In genomic region chr9:113879318-113879717, GRCh38 we compare ENCODE assay signal across 1 cellular context.
TF ChIP-seq lines count a peak whose summit lies in the region.

No MANE protein-coding gene starts in this region.

TF ChIP-seq in K562, 482 proteins besides CTCF, POLR2A, EP300 and RAD21 (continued from another document and continues in another):
- peak; percentile 63 for TF ChIP-seq ZBTB40 (IDR thresholded peaks at IDR 0.05)
- TF ChIP-seq ZBTB40 (CRISPR knock-in tag; IDR thresholded peaks at IDR 0.05): no peak
- TF ChIP-seq NFXL1 (CRISPR knock-in tag; IDR thresholded peaks at IDR 0.05): no peak
- TF ChIP-seq SNIP1 (IDR thresholded peaks at IDR 0.05; ENCODE audit: low read depth): no peak
- TF ChIP-seq ARID4B (CRISPR knock-in tag; IDR thresholded peaks at IDR 0.05): no peak
- no peak for TF ChIP-seq NR2C2 (CRISPR knock-in tag; IDR thresholded peaks at IDR 0.05)
- peak; percentile 81 for TF ChIP-seq NR2C2 (tag; IDR thresholded peaks at IDR 0.05)
- no peak for TF ChIP-seq MLX (CRISPR knock-in tag; conservative IDR thresholded peaks at IDR 0.05)
- TF ChIP-seq MITF (IDR thresholded peaks at IDR 0.05): no peak
- no peak for TF ChIP-seq USF1 (CRISPR knock-in tag; IDR thresholded peaks at IDR 0.05)
- no peak for TF ChIP-seq ZC3H11A (IDR thresholded peaks at IDR 0.05; ENCODE audit: low read depth, low read length)
- no peak for TF ChIP-seq TARDBP (IDR thresholded peaks at IDR 0.05)
- no peak for TF ChIP-seq KLF6 (CRISPR knock-in tag; IDR thresholded peaks at IDR 0.05; ENCODE audit: borderline replicate concordance)
- TF ChIP-seq ZNF583 (CRISPR knock-in tag; IDR thresholded peaks at IDR 0.05): no peak
- no peak for TF ChIP-seq SRSF9 (IDR thresholded peaks at IDR 0.05; ENCODE audit: borderline replicate concordance, low read depth, low read length)
- TF ChIP-seq CBX3 (IDR thresholded peaks at IDR 0.05; ENCODE audit: borderline replicate concordance in 1 of 2, low read length in 2 of 2): peak in 1 of 2 experiments; percentile 60; a peak in 1 of 3 replicates
- no peak for TF ChIP-seq HDGF (IDR thresholded peaks at IDR 0.05)
- TF ChIP-seq MCM5 (IDR thresholded peaks at IDR 0.05; ENCODE audit: low read depth): no peak
- peak; percentile 73 for TF ChIP-seq MEF2A (IDR thresholded peaks at IDR 0.05; ENCODE audit: control insufficient read depth, low read depth, low read length)
- peak; percentile 29; the same call in 1 of the 2 replicates for TF ChIP-seq FOXM1 (IDR thresholded peaks at IDR 0.05; ENCODE audit: low read depth)
- no peak for TF ChIP-seq FOXM1 (CRISPR knock-in tag; IDR thresholded peaks at IDR 0.05; ENCODE audit: low read depth)
- peak; percentile 40 for TF ChIP-seq POLR2B (IDR thresholded peaks at IDR 0.05; ENCODE audit: low read depth, partially characterized antibody)
- no peak for TF ChIP-seq ZNF274 (IDR thresholded peaks at IDR 0.05; ENCODE audit: borderline replicate concordance, low read depth, low read length)
- no peak for TF ChIP-seq MCM2 (IDR thresholded peaks at IDR 0.05; ENCODE audit: low read depth)
- no peak for TF ChIP-seq SRF (CRISPR knock-in tag; IDR thresholded peaks at IDR 0.05)
- TF ChIP-seq NR3C1 (CRISPR knock-in tag; IDR thresholded peaks at IDR 0.05): no peak
- TF ChIP-seq LEF1 (IDR thresholded peaks at IDR 0.05): no peak
- 0 out of 2 replicates have a peak, but pooled peaks have one; percentile 11 for TF ChIP-seq ZNF592 (IDR thresholded peaks at IDR 0.05)
- TF ChIP-seq PHB (CRISPR knock-in tag; IDR thresholded peaks at IDR 0.05): no peak
- TF ChIP-seq CREB3 (tag; conservative IDR thresholded peaks at IDR 0.05; ENCODE audit: low read depth): 0 out of 2 replicates have a peak, but pooled peaks have one; percentile 22
- no peak for TF ChIP-seq POU5F1 (IDR thresholded peaks at IDR 0.05; ENCODE audit: borderline replicate concordance, low read depth, low read length, partially characterized antibody)
- TF ChIP-seq GABPA (tag; conservative IDR thresholded peaks at IDR 0.05; ENCODE audit: low read depth): peak; percentile 20; the same call in 1 of the 2 replicates
- no peak for TF ChIP-seq ZNF140 (CRISPR knock-in tag; IDR thresholded peaks at IDR 0.05)
- TF ChIP-seq KAT2B (IDR thresholded peaks at IDR 0.05; ENCODE audit: low read depth, low read length): no peak
- TF ChIP-seq POLR2H (tag; IDR thresholded peaks at IDR 0.05; ENCODE audit: low read depth): peak; percentile 80
- TF ChIP-seq ZNF764 (CRISPR knock-in tag; IDR thresholded peaks at IDR 0.05; ENCODE audit: low read depth): no peak
- TF ChIP-seq SMAD1 (IDR thresholded peaks at IDR 0.05; ENCODE audit: low read depth, low read length, partially characterized antibody): no peak
- 0 out of 2 replicates have a peak, but pooled peaks have one; percentile 28 for TF ChIP-seq EP400 (IDR thresholded peaks at IDR 0.05)
- no peak for TF ChIP-seq ZFP36 (IDR thresholded peaks at IDR 0.05; ENCODE audit: low read depth, low read length, partially characterized antibody)
- TF ChIP-seq MYBL2 (IDR thresholded peaks at IDR 0.05; ENCODE audit: low read depth): no peak
- no peak for TF ChIP-seq MYBL2 (CRISPR knock-in tag; IDR thresholded peaks at IDR 0.05; ENCODE audit: borderline replicate concordance)
- no peak for TF ChIP-seq KLF10 (CRISPR knock-in tag; IDR thresholded peaks at IDR 0.05)
- no peak for TF ChIP-seq ZZZ3 (IDR thresholded peaks at IDR 0.05)
- TF ChIP-seq HNRNPUL1 (IDR thresholded peaks at IDR 0.05; ENCODE audit: low read length): no peak
- peak; percentile 18 for TF ChIP-seq BRD9 (IDR thresholded peaks at IDR 0.05; ENCODE audit: low read depth, partially characterized antibody)
- no peak for TF ChIP-seq NFIC (IDR thresholded peaks at IDR 0.05)
- no peak for TF ChIP-seq ZNF143 (CRISPR knock-in tag; IDR thresholded peaks at IDR 0.05)
- TF ChIP-seq PHB2 (IDR thresholded peaks at IDR 0.05; ENCODE audit: low read depth): no peak
